Comparison of ENCODE assay signal across 1 cellular context in the genomic region with DNA sequence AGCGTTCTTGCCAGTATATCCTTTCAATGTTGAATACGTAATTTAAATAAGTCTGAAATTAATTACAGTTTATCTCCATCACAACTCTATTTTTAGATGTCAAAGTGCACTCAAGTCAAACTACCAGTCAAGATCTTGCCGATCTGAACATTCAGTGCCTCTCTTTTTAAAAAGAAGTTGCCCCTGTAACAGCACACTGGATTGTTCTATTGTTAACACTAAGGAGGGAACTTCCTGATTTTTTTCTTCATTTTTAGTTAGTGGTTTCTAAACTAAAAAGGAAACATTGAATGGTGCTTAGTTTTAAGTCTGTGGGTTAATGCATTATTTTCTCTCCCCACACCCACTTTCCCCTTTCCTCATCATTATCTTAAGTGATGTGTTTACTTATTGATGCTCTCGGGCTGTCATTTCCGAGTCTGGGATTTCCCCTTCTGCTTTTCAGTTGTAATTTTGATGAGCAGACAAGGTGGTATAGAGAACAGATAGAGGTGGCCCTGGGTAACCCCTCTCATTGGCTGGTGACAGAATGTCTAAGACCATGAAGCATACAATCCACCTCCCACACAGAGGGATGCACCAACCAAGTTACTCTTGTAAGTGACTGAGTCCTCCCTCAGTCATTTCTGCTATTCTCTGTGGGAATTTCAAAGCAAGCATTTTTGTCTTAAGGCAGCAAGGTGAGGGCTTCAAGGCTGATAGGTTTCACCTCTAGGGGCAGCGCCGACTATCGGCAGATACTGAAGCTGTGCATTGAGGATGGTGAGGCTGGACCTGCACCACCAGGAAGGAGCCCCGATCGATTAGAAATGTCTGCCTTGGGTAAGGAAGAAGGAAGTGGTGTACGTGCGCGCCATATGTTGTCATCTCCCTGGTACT.
TF ChIP-seq lines count a peak whose summit lies in the region.

No MANE protein-coding gene starts in this region.

TF ChIP-seq in SK-N-SH, 30 proteins besides CTCF, POLR2A, EP300 and RAD21 (continued from another document):
- TF ChIP-seq, protein P1, sequence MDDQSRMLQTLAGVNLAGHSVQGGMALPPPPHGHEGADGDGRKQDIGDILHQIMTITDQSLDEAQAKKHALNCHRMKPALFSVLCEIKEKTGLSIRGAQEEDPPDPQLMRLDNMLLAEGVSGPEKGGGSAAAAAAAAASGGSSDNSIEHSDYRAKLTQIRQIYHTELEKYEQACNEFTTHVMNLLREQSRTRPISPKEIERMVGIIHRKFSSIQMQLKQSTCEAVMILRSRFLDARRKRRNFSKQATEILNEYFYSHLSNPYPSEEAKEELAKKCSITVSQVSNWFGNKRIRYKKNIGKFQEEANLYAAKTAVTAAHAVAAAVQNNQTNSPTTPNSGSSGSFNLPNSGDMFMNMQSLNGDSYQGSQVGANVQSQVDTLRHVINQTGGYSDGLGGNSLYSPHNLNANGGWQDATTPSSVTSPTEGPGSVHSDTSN (IDR thresholded peaks at IDR 0.05): no peak
- TF ChIP-seq GATA2 (CRISPR knock-in tag; IDR thresholded peaks at IDR 0.05): no peak
- TF ChIP-seq, protein P2, sequence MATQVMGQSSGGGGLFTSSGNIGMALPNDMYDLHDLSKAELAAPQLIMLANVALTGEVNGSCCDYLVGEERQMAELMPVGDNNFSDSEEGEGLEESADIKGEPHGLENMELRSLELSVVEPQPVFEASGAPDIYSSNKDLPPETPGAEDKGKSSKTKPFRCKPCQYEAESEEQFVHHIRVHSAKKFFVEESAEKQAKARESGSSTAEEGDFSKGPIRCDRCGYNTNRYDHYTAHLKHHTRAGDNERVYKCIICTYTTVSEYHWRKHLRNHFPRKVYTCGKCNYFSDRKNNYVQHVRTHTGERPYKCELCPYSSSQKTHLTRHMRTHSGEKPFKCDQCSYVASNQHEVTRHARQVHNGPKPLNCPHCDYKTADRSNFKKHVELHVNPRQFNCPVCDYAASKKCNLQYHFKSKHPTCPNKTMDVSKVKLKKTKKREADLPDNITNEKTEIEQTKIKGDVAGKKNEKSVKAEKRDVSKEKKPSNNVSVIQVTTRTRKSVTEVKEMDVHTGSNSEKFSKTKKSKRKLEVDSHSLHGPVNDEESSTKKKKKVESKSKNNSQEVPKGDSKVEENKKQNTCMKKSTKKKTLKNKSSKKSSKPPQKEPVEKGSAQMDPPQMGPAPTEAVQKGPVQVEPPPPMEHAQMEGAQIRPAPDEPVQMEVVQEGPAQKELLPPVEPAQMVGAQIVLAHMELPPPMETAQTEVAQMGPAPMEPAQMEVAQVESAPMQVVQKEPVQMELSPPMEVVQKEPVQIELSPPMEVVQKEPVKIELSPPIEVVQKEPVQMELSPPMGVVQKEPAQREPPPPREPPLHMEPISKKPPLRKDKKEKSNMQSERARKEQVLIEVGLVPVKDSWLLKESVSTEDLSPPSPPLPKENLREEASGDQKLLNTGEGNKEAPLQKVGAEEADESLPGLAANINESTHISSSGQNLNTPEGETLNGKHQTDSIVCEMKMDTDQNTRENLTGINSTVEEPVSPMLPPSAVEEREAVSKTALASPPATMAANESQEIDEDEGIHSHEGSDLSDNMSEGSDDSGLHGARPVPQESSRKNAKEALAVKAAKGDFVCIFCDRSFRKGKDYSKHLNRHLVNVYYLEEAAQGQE (IDR thresholded peaks at IDR 0.05; ENCODE audit: low read depth, low read length): no peak
- TF ChIP-seq ELF1 (IDR thresholded peaks at IDR 0.05): no peak
- TF ChIP-seq FOXJ3 (CRISPR knock-in tag; IDR thresholded peaks at IDR 0.05): no peak
- TF ChIP-seq SMC3 (IDR thresholded peaks at IDR 0.05; ENCODE audit: low read depth, low read length): no peak
- no peak for TF ChIP-seq SIN3A (IDR thresholded peaks at IDR 0.05; ENCODE audit: borderline replicate concordance, low read depth, low read length)
- TF ChIP-seq MXI1 (IDR thresholded peaks at IDR 0.05; ENCODE audit: low read depth, low read length): no peak
- TF ChIP-seq TEAD4 (IDR thresholded peaks at IDR 0.05; ENCODE audit: borderline replicate concordance, insufficient read depth): no peak
- TF ChIP-seq EZH2phosphoT487 (IDR thresholded peaks at IDR 0.05; ENCODE audit: borderline replicate concordance, low read depth): no peak
- TF ChIP-seq, protein P3, sequence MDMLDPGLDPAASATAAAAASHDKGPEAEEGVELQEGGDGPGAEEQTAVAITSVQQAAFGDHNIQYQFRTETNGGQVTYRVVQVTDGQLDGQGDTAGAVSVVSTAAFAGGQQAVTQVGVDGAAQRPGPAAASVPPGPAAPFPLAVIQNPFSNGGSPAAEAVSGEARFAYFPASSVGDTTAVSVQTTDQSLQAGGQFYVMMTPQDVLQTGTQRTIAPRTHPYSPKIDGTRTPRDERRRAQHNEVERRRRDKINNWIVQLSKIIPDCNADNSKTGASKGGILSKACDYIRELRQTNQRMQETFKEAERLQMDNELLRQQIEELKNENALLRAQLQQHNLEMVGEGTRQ (IDR thresholded peaks at IDR 0.05; ENCODE audit: borderline replicate concordance, low read depth, low read length): no peak
- no peak for TF ChIP-seq YY1 (IDR thresholded peaks at IDR 0.05; ENCODE audit: low read depth)
- TF ChIP-seq FOSL2 (IDR thresholded peaks at IDR 0.05; ENCODE audit: borderline replicate concordance, low read depth): no peak
